1 cellular context compared by ENCODE assay signal in genomic region chr19:12784871-12785430, GRCh38.
TF ChIP-seq lines count a peak whose summit lies in the region.

No MANE protein-coding gene starts in this region.

TF ChIP-seq in K562, 482 proteins besides CTCF, POLR2A, EP300 and RAD21 (continued from another document and continues in another):
- TF ChIP-seq ELK1 (CRISPR knock-in tag; IDR thresholded peaks at IDR 0.05) = no peak
- no peak for TF ChIP-seq ATF6 (CRISPR knock-in tag; IDR thresholded peaks at IDR 0.05)
- no peak for TF ChIP-seq MCM5 (IDR thresholded peaks at IDR 0.05; ENCODE audit: low read depth)
- no peak for TF ChIP-seq PRMT5 (CRISPR knock-in tag; IDR thresholded peaks at IDR 0.05)
- TF ChIP-seq, protein P1, sequence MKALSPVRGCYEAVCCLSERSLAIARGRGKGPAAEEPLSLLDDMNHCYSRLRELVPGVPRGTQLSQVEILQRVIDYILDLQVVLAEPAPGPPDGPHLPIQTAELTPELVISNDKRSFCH (CRISPR knock-in tag; IDR thresholded peaks at IDR 0.05) = no peak
- TF ChIP-seq, protein P1 (tag; IDR thresholded peaks at IDR 0.05) = no peak
- no peak for TF ChIP-seq TFAM (CRISPR knock-in tag; conservative IDR thresholded peaks at IDR 0.05)
- no peak for TF ChIP-seq BCLAF1 (IDR thresholded peaks at IDR 0.05; ENCODE audit: borderline replicate concordance in 1 of 2, control insufficient read depth in 1 of 2, low read depth in 2 of 2, low read length in 1 of 2)
- no peak; the same call in 1 of the 2 replicates for TF ChIP-seq ATF7 (IDR thresholded peaks at IDR 0.05)
- TF ChIP-seq, protein P2, sequence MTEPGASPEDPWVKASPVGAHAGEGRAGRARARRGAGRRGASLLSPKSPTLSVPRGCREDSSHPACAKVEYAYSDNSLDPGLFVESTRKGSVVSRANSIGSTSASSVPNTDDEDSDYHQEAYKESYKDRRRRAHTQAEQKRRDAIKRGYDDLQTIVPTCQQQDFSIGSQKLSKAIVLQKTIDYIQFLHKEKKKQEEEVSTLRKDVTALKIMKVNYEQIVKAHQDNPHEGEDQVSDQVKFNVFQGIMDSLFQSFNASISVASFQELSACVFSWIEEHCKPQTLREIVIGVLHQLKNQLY (CRISPR knock-in tag; conservative IDR thresholded peaks at IDR 0.05) = no peak
- TF ChIP-seq, protein P3, sequence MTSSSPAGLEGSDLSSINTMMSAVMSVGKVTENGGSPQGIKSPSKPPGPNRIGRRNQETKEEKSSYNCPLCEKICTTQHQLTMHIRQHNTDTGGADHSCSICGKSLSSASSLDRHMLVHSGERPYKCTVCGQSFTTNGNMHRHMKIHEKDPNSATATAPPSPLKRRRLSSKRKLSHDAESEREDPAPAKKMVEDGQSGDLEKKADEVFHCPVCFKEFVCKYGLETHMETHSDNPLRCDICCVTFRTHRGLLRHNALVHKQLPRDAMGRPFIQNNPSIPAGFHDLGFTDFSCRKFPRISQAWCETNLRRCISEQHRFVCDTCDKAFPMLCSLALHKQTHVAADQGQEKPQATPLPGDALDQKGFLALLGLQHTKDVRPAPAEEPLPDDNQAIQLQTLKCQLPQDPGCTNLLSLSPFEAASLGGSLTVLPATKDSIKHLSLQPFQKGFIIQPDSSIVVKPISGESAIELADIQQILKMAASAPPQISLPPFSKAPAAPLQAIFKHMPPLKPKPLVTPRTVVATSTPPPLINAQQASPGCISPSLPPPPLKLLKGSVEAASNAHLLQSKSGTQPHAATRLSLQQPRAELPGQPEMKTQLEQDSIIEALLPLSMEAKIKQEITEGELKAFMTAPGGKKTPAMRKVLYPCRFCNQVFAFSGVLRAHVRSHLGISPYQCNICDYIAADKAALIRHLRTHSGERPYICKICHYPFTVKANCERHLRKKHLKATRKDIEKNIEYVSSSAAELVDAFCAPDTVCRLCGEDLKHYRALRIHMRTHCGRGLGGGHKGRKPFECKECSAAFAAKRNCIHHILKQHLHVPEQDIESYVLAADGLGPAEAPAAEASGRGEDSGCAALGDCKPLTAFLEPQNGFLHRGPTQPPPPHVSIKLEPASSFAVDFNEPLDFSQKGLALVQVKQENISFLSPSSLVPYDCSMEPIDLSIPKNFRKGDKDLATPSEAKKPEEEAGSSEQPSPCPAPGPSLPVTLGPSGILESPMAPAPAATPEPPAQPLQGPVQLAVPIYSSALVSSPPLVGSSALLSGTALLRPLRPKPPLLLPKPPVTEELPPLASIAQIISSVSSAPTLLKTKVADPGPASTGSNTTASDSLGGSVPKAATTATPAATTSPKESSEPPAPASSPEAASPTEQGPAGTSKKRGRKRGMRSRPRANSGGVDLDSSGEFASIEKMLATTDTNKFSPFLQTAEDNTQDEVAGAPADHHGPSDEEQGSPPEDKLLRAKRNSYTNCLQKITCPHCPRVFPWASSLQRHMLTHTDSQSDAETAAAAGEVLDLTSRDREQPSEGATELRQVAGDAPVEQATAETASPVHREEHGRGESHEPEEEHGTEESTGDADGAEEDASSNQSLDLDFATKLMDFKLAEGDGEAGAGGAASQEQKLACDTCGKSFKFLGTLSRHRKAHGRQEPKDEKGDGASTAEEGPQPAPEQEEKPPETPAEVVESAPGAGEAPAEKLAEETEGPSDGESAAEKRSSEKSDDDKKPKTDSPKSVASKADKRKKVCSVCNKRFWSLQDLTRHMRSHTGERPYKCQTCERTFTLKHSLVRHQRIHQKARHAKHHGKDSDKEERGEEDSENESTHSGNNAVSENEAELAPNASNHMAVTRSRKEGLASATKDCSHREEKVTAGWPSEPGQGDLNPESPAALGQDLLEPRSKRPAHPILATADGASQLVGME (CRISPR knock-in tag; IDR thresholded peaks at IDR 0.05) = no peak
- TF ChIP-seq ZBTB17 (CRISPR knock-in tag; IDR thresholded peaks at IDR 0.05) = peak; percentile 39; the same call in 1 of the 2 replicates
- no peak for TF ChIP-seq KAT8 (IDR thresholded peaks at IDR 0.05; ENCODE audit: low read depth)
- no peak for TF ChIP-seq PCBP2 (IDR thresholded peaks at IDR 0.05; ENCODE audit: low read depth, low read length, poor library complexity, severe bottlenecking)
- no peak for TF ChIP-seq ZNF584 (CRISPR knock-in tag; IDR thresholded peaks at IDR 0.05; ENCODE audit: low read depth)
- TF ChIP-seq, protein P4, sequence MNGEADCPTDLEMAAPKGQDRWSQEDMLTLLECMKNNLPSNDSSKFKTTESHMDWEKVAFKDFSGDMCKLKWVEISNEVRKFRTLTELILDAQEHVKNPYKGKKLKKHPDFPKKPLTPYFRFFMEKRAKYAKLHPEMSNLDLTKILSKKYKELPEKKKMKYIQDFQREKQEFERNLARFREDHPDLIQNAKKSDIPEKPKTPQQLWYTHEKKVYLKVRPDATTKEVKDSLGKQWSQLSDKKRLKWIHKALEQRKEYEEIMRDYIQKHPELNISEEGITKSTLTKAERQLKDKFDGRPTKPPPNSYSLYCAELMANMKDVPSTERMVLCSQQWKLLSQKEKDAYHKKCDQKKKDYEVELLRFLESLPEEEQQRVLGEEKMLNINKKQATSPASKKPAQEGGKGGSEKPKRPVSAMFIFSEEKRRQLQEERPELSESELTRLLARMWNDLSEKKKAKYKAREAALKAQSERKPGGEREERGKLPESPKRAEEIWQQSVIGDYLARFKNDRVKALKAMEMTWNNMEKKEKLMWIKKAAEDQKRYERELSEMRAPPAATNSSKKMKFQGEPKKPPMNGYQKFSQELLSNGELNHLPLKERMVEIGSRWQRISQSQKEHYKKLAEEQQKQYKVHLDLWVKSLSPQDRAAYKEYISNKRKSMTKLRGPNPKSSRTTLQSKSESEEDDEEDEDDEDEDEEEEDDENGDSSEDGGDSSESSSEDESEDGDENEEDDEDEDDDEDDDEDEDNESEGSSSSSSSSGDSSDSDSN (IDR thresholded peaks at IDR 0.05; ENCODE audit: borderline replicate concordance in 1 of 2, low read depth in 2 of 2, low read length in 2 of 2) = no peak
- no peak for TF ChIP-seq KLF16 (IDR thresholded peaks at IDR 0.05)
- TF ChIP-seq ZFPM2 (CRISPR knock-in tag; IDR thresholded peaks at IDR 0.05) = no peak
- peak; percentile 43; the same call in 1 of the 2 replicates for TF ChIP-seq ZC3H4 (CRISPR knock-in tag; IDR thresholded peaks at IDR 0.05; ENCODE audit: borderline replicate concordance)
- TF ChIP-seq HMG20A (CRISPR knock-in tag; conservative IDR thresholded peaks at IDR 0.05) = no peak
- no peak for TF ChIP-seq KLF1 (tag; IDR thresholded peaks at IDR 0.05)
- TF ChIP-seq ZNF57 (CRISPR knock-in tag; IDR thresholded peaks at IDR 0.05) = no peak
- 0 out of 2 replicates have a peak, but pooled peaks have one; percentile 47 for TF ChIP-seq REST (CRISPR knock-in tag; IDR thresholded peaks at IDR 0.05; ENCODE audit: low read depth)
- 0 out of 2 replicates have a peak, but pooled peaks have one; percentile 17 for TF ChIP-seq MXI1 (IDR thresholded peaks at IDR 0.05; ENCODE audit: low read depth, low read length)
- no peak for TF ChIP-seq NCOA1 (IDR thresholded peaks at IDR 0.05; ENCODE audit: low read depth)
- TF ChIP-seq, protein P5, sequence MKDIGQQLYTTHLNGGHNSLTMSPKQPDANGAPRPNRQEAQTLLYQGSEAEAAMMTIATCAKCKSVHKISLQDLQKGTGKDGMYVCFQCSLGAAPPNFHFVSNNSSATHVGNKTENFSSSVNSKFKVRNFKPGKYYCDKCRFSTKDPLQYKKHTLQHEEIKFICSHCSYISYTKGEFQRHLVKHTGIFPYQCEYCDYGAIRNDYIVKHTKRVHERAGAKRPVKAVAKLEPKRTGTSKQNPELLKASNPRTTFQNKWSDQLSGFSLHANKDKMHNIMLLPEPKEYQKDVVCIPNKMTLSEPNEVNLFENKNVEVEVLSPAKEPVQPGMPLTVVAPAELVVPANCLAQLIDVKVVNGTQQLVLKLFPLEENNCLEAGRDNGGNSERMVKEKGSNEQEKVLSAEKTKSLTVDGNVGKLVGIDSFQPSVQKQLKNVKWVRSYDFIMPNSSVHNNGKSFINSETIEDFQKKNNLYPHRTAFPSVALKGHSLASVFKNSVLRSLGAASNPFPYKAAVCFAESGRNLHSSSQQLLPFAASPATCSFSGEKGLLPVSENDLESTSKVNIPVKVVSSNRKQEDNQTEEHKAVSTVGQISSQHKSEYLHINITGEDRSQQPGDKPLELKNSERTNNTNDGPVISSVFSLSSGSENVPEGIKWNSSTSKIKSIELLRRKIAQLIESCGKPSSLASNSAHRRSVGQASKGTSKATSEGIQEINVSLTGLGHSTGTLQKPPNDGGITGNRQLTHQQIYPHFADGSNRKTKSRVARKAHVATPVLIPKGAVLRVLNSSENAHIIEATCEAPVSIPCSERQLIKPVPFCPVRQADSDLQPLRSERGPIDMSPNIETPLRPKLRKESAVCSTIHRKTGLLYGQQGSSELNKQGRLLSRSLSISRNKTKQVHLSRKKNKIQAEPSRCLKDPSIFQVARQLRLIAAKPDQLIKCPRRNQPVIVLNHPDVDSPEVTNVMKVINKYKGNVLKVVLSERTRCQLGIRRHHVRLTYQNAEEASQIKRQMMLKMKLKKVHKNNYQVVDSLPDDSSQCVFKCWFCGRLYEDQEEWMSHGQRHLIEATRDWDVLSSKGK (CRISPR knock-in tag; IDR thresholded peaks at IDR 0.05) = no peak
- no peak for TF ChIP-seq NR0B1 (IDR thresholded peaks at IDR 0.05; ENCODE audit: partially characterized antibody)
- no peak for TF ChIP-seq ZNF232 (CRISPR knock-in tag; IDR thresholded peaks at IDR 0.05)
- TF ChIP-seq HDAC3 (IDR thresholded peaks at IDR 0.05; ENCODE audit: borderline replicate concordance, partially characterized antibody) = peak; percentile 1
